In the genomic region with DNA sequence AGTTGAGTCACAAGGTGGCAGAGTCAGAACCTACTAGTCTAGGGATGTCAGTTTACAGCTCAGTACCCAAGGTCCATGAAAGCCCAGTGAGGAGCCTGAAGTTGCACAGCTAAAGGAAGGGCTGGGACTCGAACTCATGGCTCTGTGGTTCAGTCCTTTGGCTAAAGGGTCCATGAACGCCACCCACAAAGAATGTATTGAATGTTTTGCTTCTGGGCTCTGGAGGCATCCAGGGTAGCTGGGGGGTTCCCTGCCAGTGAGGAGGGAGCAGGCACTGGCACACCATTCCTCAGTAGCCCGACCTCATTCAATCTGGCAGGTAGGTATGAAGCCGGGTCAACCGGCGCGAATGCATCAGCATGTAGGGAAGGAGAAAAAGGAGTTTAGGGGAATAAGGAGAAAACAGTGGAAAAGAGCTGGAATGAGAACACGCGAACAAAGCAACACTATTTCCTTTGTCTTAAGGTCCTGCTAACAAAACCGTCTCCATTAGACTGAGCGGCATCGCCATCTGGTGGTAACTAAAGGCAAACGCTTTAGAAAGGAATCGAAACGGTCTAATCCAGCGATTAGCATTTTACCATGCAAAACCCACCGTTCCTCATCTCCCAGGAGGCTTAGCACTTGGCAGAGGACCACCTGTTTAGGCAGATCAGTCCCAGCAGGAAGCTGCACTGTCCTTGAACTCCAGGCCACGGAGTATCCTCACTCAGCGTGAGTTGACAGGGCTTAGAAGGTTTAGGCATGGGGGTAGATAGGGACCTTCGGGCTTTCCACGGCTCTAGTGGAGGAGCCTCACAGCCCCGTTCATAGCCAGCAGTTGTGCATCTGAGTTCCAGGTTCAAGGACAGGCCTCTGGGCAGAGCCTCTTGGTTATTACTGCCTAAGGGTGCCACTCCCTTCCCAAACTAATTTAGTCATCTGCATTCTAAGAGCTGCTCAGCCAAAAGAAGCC, we compare ENCODE assay signal across 1 cellular context.
TF ChIP-seq lines count a peak whose summit lies in the region.

No MANE protein-coding gene starts in this region.

TF ChIP-seq in K562, 482 proteins besides CTCF, POLR2A, EP300 and RAD21 (continued from another document and continues in another):
- TF ChIP-seq, protein P1, sequence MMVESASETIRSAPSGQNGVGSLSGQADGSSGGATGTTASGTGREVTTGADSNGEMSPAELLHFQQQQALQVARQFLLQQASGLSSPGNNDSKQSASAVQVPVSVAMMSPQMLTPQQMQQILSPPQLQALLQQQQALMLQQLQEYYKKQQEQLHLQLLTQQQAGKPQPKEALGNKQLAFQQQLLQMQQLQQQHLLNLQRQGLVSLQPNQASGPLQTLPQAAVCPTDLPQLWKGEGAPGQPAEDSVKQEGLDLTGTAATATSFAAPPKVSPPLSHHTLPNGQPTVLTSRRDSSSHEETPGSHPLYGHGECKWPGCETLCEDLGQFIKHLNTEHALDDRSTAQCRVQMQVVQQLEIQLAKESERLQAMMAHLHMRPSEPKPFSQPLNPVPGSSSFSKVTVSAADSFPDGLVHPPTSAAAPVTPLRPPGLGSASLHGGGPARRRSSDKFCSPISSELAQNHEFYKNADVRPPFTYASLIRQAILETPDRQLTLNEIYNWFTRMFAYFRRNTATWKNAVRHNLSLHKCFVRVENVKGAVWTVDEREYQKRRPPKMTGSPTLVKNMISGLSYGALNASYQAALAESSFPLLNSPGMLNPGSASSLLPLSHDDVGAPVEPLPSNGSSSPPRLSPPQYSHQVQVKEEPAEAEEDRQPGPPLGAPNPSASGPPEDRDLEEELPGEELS (CRISPR knock-in tag; IDR thresholded peaks at IDR 0.05; ENCODE audit: borderline replicate concordance) = no peak
- TF ChIP-seq DACH1 (IDR thresholded peaks at IDR 0.05; ENCODE audit: partially characterized antibody) (peak; percentile 36), ARHGAP35 (IDR thresholded peaks at IDR 0.05; ENCODE audit: partially characterized antibody) (no peak), HMG20A (CRISPR knock-in tag; conservative IDR thresholded peaks at IDR 0.05) (no peak), SETDB1 (IDR thresholded peaks at IDR 0.05; ENCODE audit: low read length) (no peak), PRMT5 (CRISPR knock-in tag; IDR thresholded peaks at IDR 0.05) (no peak), ZNF561 (CRISPR knock-in tag; conservative IDR thresholded peaks at IDR 0.05) (no peak), BDP1 (IDR thresholded peaks at IDR 0.05; ENCODE audit: insufficient read depth, insufficient read length) (no peak), ZNF140 (CRISPR knock-in tag; IDR thresholded peaks at IDR 0.05) (no peak), ZNF75A (CRISPR knock-in tag; IDR thresholded peaks at IDR 0.05) (no peak), PRPF4 (IDR thresholded peaks at IDR 0.05; ENCODE audit: insufficient read depth, low read depth, low read length, poor library complexity, severe bottlenecking) (no peak), TOE1 (IDR thresholded peaks at IDR 0.05; ENCODE audit: borderline replicate concordance) (no peak; the same call in 1 of the 2 replicates), TOE1 (CRISPR knock-in tag; IDR thresholded peaks at IDR 0.05; ENCODE audit: borderline replicate concordance, low read depth) (0 out of 2 replicates have a peak, but pooled peaks have one; percentile 40), ZNF778 (CRISPR knock-in tag; IDR thresholded peaks at IDR 0.05) (no peak), CEBPG (CRISPR knock-in tag; IDR thresholded peaks at IDR 0.05) (no peak), CEBPG (tag; conservative IDR thresholded peaks at IDR 0.05 in 1 of 2, IDR thresholded peaks at IDR 0.05 in 1 of 2) (no peak), TEAD2 (tag; IDR thresholded peaks at IDR 0.05) (0 out of 2 replicates have a peak, but pooled peaks have one; percentile 43), ZNF830 (CRISPR knock-in tag; IDR thresholded peaks at IDR 0.05) (no peak), ZNF57 (CRISPR knock-in tag; IDR thresholded peaks at IDR 0.05) (no peak), MCM5 (IDR thresholded peaks at IDR 0.05; ENCODE audit: low read depth) (no peak), PURB (CRISPR knock-in tag; IDR thresholded peaks at IDR 0.05; ENCODE audit: low read depth) (no peak), ZC3H8 (IDR thresholded peaks at IDR 0.05) (no peak), HNRNPUL1 (IDR thresholded peaks at IDR 0.05; ENCODE audit: low read length) (no peak), NFATC3 (IDR thresholded peaks at IDR 0.05) (no peak), NR2C1 (IDR thresholded peaks at IDR 0.05) (no peak), NR2C1 (tag; IDR thresholded peaks at IDR 0.05) (no peak), ZNF354B (CRISPR knock-in tag; IDR thresholded peaks at IDR 0.05) (no peak), STAG1 (CRISPR knock-in tag; IDR thresholded peaks at IDR 0.05; ENCODE audit: borderline replicate concordance) (peak; percentile 81), HCFC1 (IDR thresholded peaks at IDR 0.05; ENCODE audit: low read depth, low read length) (no peak), ZBTB8A (IDR thresholded peaks at IDR 0.05; ENCODE audit: partially characterized antibody) (no peak), CBX8 (IDR thresholded peaks at IDR 0.05; ENCODE audit: borderline replicate concordance, extremely low read depth, low read depth, low read length, poor library complexity, severe bottlenecking) (no peak), MTA3 (IDR thresholded peaks at IDR 0.05; ENCODE audit: borderline replicate concordance) (no peak; the same call in 1 of the 2 replicates), POLR2AphosphoS2 (IDR thresholded peaks at IDR 0.05; ENCODE audit: low read length) (peak; percentile 76; the same call in 1 of the 2 replicates), LEF1 (IDR thresholded peaks at IDR 0.05) (no peak; the same call in 1 of the 2 replicates), GABPB2 (CRISPR knock-in tag; conservative IDR thresholded peaks at IDR 0.05) (no peak), CHD2 (IDR thresholded peaks at IDR 0.05; ENCODE audit: low read depth, low read length) (no peak), HDGF (IDR thresholded peaks at IDR 0.05) (peak; percentile 94), CC2D1A (IDR thresholded peaks at IDR 0.05) (peak; percentile 85)
- TF ChIP-seq, protein P2, sequence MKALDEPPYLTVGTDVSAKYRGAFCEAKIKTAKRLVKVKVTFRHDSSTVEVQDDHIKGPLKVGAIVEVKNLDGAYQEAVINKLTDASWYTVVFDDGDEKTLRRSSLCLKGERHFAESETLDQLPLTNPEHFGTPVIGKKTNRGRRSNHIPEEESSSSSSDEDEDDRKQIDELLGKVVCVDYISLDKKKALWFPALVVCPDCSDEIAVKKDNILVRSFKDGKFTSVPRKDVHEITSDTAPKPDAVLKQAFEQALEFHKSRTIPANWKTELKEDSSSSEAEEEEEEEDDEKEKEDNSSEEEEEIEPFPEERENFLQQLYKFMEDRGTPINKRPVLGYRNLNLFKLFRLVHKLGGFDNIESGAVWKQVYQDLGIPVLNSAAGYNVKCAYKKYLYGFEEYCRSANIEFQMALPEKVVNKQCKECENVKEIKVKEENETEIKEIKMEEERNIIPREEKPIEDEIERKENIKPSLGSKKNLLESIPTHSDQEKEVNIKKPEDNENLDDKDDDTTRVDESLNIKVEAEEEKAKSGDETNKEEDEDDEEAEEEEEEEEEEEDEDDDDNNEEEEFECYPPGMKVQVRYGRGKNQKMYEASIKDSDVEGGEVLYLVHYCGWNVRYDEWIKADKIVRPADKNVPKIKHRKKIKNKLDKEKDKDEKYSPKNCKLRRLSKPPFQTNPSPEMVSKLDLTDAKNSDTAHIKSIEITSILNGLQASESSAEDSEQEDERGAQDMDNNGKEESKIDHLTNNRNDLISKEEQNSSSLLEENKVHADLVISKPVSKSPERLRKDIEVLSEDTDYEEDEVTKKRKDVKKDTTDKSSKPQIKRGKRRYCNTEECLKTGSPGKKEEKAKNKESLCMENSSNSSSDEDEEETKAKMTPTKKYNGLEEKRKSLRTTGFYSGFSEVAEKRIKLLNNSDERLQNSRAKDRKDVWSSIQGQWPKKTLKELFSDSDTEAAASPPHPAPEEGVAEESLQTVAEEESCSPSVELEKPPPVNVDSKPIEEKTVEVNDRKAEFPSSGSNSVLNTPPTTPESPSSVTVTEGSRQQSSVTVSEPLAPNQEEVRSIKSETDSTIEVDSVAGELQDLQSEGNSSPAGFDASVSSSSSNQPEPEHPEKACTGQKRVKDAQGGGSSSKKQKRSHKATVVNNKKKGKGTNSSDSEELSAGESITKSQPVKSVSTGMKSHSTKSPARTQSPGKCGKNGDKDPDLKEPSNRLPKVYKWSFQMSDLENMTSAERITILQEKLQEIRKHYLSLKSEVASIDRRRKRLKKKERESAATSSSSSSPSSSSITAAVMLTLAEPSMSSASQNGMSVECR (CRISPR knock-in tag; IDR thresholded peaks at IDR 0.05) = 0 out of 2 replicates have a peak, but pooled peaks have one; percentile 50
- TF ChIP-seq, protein P3, sequence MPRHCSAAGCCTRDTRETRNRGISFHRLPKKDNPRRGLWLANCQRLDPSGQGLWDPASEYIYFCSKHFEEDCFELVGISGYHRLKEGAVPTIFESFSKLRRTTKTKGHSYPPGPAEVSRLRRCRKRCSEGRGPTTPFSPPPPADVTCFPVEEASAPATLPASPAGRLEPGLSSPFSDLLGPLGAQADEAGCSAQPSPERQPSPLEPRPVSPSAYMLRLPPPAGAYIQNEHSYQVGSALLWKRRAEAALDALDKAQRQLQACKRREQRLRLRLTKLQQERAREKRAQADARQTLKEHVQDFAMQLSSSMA (CRISPR knock-in tag; IDR thresholded peaks at IDR 0.05) = no peak
- TF ChIP-seq, protein P4, sequence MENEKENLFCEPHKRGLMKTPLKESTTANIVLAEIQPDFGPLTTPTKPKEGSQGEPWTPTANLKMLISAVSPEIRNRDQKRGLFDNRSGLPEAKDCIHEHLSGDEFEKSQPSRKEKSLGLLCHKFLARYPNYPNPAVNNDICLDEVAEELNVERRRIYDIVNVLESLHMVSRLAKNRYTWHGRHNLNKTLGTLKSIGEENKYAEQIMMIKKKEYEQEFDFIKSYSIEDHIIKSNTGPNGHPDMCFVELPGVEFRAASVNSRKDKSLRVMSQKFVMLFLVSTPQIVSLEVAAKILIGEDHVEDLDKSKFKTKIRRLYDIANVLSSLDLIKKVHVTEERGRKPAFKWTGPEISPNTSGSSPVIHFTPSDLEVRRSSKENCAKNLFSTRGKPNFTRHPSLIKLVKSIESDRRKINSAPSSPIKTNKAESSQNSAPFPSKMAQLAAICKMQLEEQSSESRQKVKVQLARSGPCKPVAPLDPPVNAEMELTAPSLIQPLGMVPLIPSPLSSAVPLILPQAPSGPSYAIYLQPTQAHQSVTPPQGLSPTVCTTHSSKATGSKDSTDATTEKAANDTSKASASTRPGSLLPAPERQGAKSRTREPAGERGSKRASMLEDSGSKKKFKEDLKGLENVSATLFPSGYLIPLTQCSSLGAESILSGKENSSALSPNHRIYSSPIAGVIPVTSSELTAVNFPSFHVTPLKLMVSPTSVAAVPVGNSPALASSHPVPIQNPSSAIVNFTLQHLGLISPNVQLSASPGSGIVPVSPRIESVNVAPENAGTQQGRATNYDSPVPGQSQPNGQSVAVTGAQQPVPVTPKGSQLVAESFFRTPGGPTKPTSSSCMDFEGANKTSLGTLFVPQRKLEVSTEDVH (IDR thresholded peaks at IDR 0.05; ENCODE audit: low read depth, partially characterized antibody) = no peak
- TF ChIP-seq, protein P5, sequence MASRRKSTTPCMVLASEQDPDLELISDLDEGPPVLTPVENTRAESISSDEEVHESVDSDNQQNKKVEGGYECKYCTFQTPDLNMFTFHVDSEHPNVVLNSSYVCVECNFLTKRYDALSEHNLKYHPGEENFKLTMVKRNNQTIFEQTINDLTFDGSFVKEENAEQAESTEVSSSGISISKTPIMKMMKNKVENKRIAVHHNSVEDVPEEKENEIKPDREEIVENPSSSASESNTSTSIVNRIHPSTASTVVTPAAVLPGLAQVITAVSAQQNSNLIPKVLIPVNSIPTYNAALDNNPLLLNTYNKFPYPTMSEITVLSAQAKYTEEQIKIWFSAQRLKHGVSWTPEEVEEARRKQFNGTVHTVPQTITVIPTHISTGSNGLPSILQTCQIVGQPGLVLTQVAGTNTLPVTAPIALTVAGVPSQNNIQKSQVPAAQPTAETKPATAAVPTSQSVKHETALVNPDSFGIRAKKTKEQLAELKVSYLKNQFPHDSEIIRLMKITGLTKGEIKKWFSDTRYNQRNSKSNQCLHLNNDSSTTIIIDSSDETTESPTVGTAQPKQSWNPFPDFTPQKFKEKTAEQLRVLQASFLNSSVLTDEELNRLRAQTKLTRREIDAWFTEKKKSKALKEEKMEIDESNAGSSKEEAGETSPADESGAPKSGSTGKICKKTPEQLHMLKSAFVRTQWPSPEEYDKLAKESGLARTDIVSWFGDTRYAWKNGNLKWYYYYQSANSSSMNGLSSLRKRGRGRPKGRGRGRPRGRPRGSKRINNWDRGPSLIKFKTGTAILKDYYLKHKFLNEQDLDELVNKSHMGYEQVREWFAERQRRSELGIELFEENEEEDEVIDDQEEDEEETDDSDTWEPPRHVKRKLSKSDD (conservative IDR thresholded peaks at IDR 0.05; ENCODE audit: low read length) = no peak
- TF ChIP-seq, protein P6, sequence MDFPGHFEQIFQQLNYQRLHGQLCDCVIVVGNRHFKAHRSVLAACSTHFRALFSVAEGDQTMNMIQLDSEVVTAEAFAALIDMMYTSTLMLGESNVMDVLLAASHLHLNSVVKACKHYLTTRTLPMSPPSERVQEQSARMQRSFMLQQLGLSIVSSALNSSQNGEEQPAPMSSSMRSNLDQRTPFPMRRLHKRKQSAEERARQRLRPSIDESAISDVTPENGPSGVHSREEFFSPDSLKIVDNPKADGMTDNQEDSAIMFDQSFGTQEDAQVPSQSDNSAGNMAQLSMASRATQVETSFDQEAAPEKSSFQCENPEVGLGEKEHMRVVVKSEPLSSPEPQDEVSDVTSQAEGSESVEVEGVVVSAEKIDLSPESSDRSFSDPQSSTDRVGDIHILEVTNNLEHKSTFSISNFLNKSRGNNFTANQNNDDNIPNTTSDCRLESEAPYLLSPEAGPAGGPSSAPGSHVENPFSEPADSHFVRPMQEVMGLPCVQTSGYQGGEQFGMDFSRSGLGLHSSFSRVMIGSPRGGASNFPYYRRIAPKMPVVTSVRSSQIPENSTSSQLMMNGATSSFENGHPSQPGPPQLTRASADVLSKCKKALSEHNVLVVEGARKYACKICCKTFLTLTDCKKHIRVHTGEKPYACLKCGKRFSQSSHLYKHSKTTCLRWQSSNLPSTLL (IDR thresholded peaks at IDR 0.05) = no peak
- TF ChIP-seq, protein P7, sequence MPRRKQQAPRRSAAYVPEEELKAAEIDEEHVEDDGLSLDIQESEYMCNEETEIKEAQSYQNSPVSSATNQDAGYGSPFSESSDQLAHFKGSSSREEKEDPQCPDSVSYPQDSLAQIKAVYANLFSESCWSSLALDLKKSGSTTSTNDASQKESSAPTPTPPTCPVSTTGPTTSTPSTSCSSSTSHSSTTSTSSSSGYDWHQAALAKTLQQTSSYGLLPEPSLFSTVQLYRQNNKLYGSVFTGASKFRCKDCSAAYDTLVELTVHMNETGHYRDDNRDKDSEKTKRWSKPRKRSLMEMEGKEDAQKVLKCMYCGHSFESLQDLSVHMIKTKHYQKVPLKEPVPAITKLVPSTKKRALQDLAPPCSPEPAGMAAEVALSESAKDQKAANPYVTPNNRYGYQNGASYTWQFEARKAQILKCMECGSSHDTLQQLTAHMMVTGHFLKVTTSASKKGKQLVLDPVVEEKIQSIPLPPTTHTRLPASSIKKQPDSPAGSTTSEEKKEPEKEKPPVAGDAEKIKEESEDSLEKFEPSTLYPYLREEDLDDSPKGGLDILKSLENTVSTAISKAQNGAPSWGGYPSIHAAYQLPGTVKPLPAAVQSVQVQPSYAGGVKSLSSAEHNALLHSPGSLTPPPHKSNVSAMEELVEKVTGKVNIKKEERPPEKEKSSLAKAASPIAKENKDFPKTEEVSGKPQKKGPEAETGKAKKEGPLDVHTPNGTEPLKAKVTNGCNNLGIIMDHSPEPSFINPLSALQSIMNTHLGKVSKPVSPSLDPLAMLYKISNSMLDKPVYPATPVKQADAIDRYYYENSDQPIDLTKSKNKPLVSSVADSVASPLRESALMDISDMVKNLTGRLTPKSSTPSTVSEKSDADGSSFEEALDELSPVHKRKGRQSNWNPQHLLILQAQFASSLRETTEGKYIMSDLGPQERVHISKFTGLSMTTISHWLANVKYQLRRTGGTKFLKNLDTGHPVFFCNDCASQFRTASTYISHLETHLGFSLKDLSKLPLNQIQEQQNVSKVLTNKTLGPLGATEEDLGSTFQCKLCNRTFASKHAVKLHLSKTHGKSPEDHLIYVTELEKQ (CRISPR knock-in tag; IDR thresholded peaks at IDR 0.05) = no peak
